ENCODE assay signal across 1 cellular context in genomic region chr7:51187941-51188340, GRCh38.
TF ChIP-seq lines count a peak whose summit lies in the region.

No MANE protein-coding gene starts in this region.

TF ChIP-seq in GM12878, 131 proteins besides CTCF, POLR2A, EP300 and RAD21 (continued from another document):
- TF ChIP-seq PRDM15 (CRISPR knock-in tag; IDR thresholded peaks at IDR 0.05): no peak
- no peak for TF ChIP-seq CEBPB (IDR thresholded peaks at IDR 0.05; ENCODE audit: borderline replicate concordance in 1 of 2, low read depth in 2 of 2, low read length in 2 of 2)
- no peak for TF ChIP-seq BACH1 (IDR thresholded peaks at IDR 0.05; ENCODE audit: borderline replicate concordance)
- no peak for TF ChIP-seq ZNF24 (IDR thresholded peaks at IDR 0.05)
- no peak for TF ChIP-seq CEBPZ (IDR thresholded peaks at IDR 0.05; ENCODE audit: low read depth, low read length)
- TF ChIP-seq TCF7 (IDR thresholded peaks at IDR 0.05; ENCODE audit: borderline replicate concordance): no peak
- no peak for TF ChIP-seq TCF3 (IDR thresholded peaks at IDR 0.05; ENCODE audit: borderline replicate concordance, insufficient read depth, low read depth, low read length)
- no peak for TF ChIP-seq SUZ12 (IDR thresholded peaks at IDR 0.05; ENCODE audit: unreplicated experiment)
